In the genomic region with DNA sequence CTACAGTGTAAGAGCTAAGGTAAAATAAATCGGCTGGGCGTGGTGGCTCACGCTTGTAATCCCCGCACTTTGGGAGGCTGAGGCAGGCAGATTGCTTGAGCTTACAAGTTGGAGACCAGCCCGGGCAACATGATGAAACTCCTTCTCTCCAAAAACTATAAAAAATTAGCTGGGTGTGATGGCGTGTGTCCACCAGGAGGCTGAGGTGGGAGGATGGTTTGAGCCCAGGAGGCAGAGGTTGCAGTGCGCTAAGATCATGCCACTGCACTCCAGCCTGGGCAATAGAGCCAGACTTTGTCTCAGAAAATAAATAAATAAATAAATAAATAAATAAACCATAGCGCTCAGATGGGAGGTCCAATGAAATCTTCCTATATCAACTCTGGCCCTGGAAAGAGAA, we compare ENCODE assay signal across 36 cellular contexts. TPM values are rescaled to one million over a fixed set of nuclear protein-coding genes. Genes with fewer than 3 reads are reported as not detected.
A peak's percentile ranks its signal among the peaks of the same experiment; 100 is the strongest.
DNase-seq lines count a peak whose midpoint lies in the region; ATAC-seq and TF ChIP-seq lines count a peak whose summit lies in the region.
"Had no signal": no experiment of that assay in that cellular context is flagged by ENCODE, and none has a peak within 500 bp of the region (broad histone marks: within the 10 kb centered on the region; RNA-seq: fewer than 3 reads in every experiment).

No MANE protein-coding gene starts in this region.

- no peaks in the 10 kb centered on the region for H3K36me3 ChIP-seq in ACC112 (ENCODE audit: insufficient read depth, low read length)
- no peaks in the 10 kb centered on the region for H3K36me3 ChIP-seq in GM23248 (ENCODE audit: low read depth)
- H3K36me3 ChIP-seq in mucosa of descending colon (ENCODE audit: low read depth): no peaks in the 10 kb centered on the region
- no peaks in the 10 kb centered on the region for H3K36me3 ChIP-seq in MM.1S (replicated peaks; ENCODE audit: insufficient read depth, low read length)
- H3K36me3 ChIP-seq: ascending aorta, SJCRH30, tibial nerve had no signal

- H4K20me1 ChIP-seq in GM23248 (ENCODE audit: insufficient read depth) (no peaks in the 10 kb centered on the region), MM.1S (ENCODE audit: insufficient read depth, low read length) (no peaks in the 10 kb centered on the region)

- TF ChIP-seq CTCF in mucosa of descending colon (IDR thresholded peaks at IDR 0.05) (no peak), MM.1S (IDR thresholded peaks at IDR 0.05; ENCODE audit: low read length) (no peak)

- H3K27me3 ChIP-seq in ACC112 (ENCODE audit: insufficient read depth, low read length): no peaks in the 10 kb centered on the region
- H3K27me3 ChIP-seq in GM23248 (replicated peaks; ENCODE audit: insufficient read depth): no peaks in the 10 kb centered on the region; the same call in 1 of the 2 replicates
- H3K27me3 ChIP-seq in MM.1S (replicated peaks; ENCODE audit: insufficient read depth, low read length): no peaks in the 10 kb centered on the region
- H3K27me3 ChIP-seq: SJCRH30, tibial nerve had no signal

- no peak overlapping the region for H3K4me3 ChIP-seq in ACC112 (ENCODE audit: low read depth, low read length)
- no peak overlapping the region for H3K4me3 ChIP-seq in GM23248
- H3K4me3 ChIP-seq in mucosa of descending colon: no peak overlapping the region
- no peak overlapping the region for H3K4me3 ChIP-seq in MM.1S (ENCODE audit: low read length)
- H3K4me3 ChIP-seq: GM23338, SJCRH30, skin epidermis had no signal

- WGBS in GM23248 (ENCODE audit: low coverage in 1 of 2, low lambda C conversion rate in 2 of 2, missing lambda C conversion rate in 2 of 2), 2 experiments: 71% methylated on average over 8 of the region's 8 CpGs

- H3K9ac ChIP-seq in GM23248 (no peak overlapping the region), MM.1S (ENCODE audit: low read length) (no peak overlapping the region)

- peak overlapping the region; percentile 48 for H2AFZ ChIP-seq in ACC112 (ENCODE audit: low read length, unreplicated experiment)
- H2AFZ ChIP-seq in GM23248: no peak overlapping the region
- no peak overlapping the region for H2AFZ ChIP-seq in MM.1S (ENCODE audit: low read length)
- H2AFZ ChIP-seq: GM23338 had no signal

- H3K4me1 ChIP-seq in ACC112 (ENCODE audit: control insufficient read depth, insufficient read depth, low read length, unreplicated experiment) (no peaks in the 10 kb centered on the region), GM23248 (ENCODE audit: insufficient read depth) (no peaks in the 10 kb centered on the region), mucosa of descending colon (ENCODE audit: low read depth) (no peaks in the 10 kb centered on the region), MM.1S (ENCODE audit: low read length) (peaks cover 3% of the 10 kb centered on the region; the same call in 1 of the 2 replicates)
- H3K4me1 ChIP-seq: ascending aorta, SJCRH30 had no signal

- H3K79me2 ChIP-seq in ACC112 (ENCODE audit: control insufficient read depth, insufficient read depth, low read length, unreplicated experiment) (no peaks in the 10 kb centered on the region), GM23248 (ENCODE audit: insufficient read depth) (no peaks in the 10 kb centered on the region), MM.1S (ENCODE audit: low read length) (no peaks in the 10 kb centered on the region)

- H3K9me3 ChIP-seq in GM23248 (ENCODE audit: low read depth) (no peaks in the 10 kb centered on the region), mucosa of descending colon (no peaks in the 10 kb centered on the region), MM.1S (replicated peaks; ENCODE audit: insufficient read depth, low read length) (no peaks in the 10 kb centered on the region)
- H3K9me3 ChIP-seq: ascending aorta, SJCRH30, tibial nerve had no signal

- H3K27ac ChIP-seq in ACC112 (ENCODE audit: low read depth, low read length) (no peak overlapping the region), GM23248 (no peak overlapping the region), MM.1S (ENCODE audit: low read length) (no peak overlapping the region)
- H3K27ac ChIP-seq: ascending aorta, C4-2B, SJCRH30, skin epidermis, tibial nerve had no signal

- no peaks in the 10 kb centered on the region for H3F3A ChIP-seq in GM23248 (ENCODE audit: insufficient read depth)
- H3F3A ChIP-seq in MM.1S (ENCODE audit: insufficient read depth, low read length): no peaks in the 10 kb centered on the region

- in situ Hi-C loops in GM23248 (cut with MboI): no loop called here

- H3K4me2 ChIP-seq in GM23248 (ENCODE audit: unreplicated experiment) (no peak overlapping the region), MM.1S (ENCODE audit: low read depth, low read length) (no peak overlapping the region)
- H3K4me2 ChIP-seq: GM23338 had no signal

- intact Hi-C loops in mucosa of descending colon (cut with DNase I, micrococcal nuclease): loop anchor here in 1 of 2 donors (10.0 kb wide), 1 partner anchor 107 kb away; no protein-coding TSS in a partner anchor

- DNase-seq in GM23248 (peak; percentile 33), islet precursor cell (peak; percentile 30), DMS 273 (lab: John Stamatoyannopoulos, UW; ENCODE audit: unreplicated experiment) (no peak), mucosa of descending colon (no peak), MM.1S (no peak), cerebellar nuclear complex (lab: John Stamatoyannopoulos, UW) (no peak)
- DNase-seq in activated CD8-positive, alpha-beta memory T cell treated with anti-CD3 and anti-CD28 coated beads, Interleukin-2, amount 50 U/mL, for 48 hours: peak; percentile 17
- DNase-seq: activated CD4-positive, alpha-beta T cell treated with anti-CD3 and anti-CD28 coated beads, Interleukin-2, amount 50 U/mL, for 48 hours; activated gamma-delta T cell; activated naive CD8-positive, alpha-beta T cell treated with anti-CD3 and anti-CD28 coated beads, Interleukin-2, amount 10 ng/mL, durations not matched to agents 7 days and 5 days; activated T-cell treated with anti-CD3 and anti-CD28 coated beads, Interleukin-2, amount 50 U/mL, for 1 hour; caudate nucleus; dermis blood vessel endothelial cell; IMR-90; naive thymus-derived CD8-positive, alpha-beta T cell; NCI-H1105; NCI-H187 treated with DMSO at 0.1 percent for 48 hours; NCI-H2171 treated with DMSO at 0.1 percent for 48 hours; NCI-H526 treated with DMSO at 0.1 percent for 48 hours; occipital lobe; SJCRH30; stimulated activated CD8-positive, alpha-beta memory T cell treated with anti-CD3 and anti-CD28 coated beads, Interleukin-4, amount 100 ng/mL, for 48 hours; stimulated activated naive CD8-positive, alpha-beta T cell treated with anti-CD3 and anti-CD28 coated beads, Interleukin-15, amount 100 ng/mL, for 72 hours; T-helper 1 cell had no signal

- ATAC-seq in mucosa of descending colon: no peak
- ATAC-seq: activated CD4-positive, CD25-positive, alpha-beta regulatory T cell treated with anti-CD3 and anti-CD28 coated beads, Interleukin-2, amount 50 U/mL, for 24 hours; GM23338; naive thymus-derived CD8-positive, alpha-beta T cell; stimulated activated naive CD8-positive, alpha-beta T cell treated with anti-CD3 and anti-CD28 coated beads, Interleukin-15, amount 100 ng/mL, for 72 hours had no signal

- no peaks in the 10 kb centered on the region for H3K9me2 ChIP-seq in GM23248 (ENCODE audit: insufficient read depth)
- no peaks in the 10 kb centered on the region for H3K9me2 ChIP-seq in MM.1S (replicated peaks; ENCODE audit: insufficient read depth, low read length)

RNA-seq across cellular contexts. Expression of a gene that starts 16.7 kb away (rescaled TPM):
- 0.63 TPM in 1 of 2 replicates, not detected in the other for total RNA-seq in GM23248 (2014; rRNA removed; shearing (Covaris generic))
- not detected in 2 replicates for polyA plus RNA-seq in GM23248 (2016; fragmentation: Nextera tagmentation; extraction: Ambion mirVana)
- total RNA-seq in mucosa of descending colon: 1 to 10 TPM in 2 of 3 donors, under 1 TPM in 1; 0.78 to 1.5 (median 1.5) TPM
- total RNA-seq: activated naive CD8-positive, alpha-beta T cell treated with anti-CD3 and anti-CD28 coated beads, Interleukin-2, amount 10 ng/mL, durations not matched to agents 7 days and 5 days; IMR-90; naive thymus-derived CD8-positive, alpha-beta T cell; RPMI7951 had no signal
- polyA plus RNA-seq: IMR-90; naive thymus-derived CD8-positive, alpha-beta T cell had no signal

RNA-seq across cellular contexts. Expression of a gene that starts 26.6 kb away (rescaled TPM):
- not detected in 2 replicates for total RNA-seq in GM23248 (2014; rRNA removed; shearing (Covaris generic))
- polyA plus RNA-seq in GM23248 (2016; fragmentation: Nextera tagmentation; extraction: Ambion mirVana): not detected in 2 replicates
- not detected for total RNA-seq in mucosa of descending colon
- total RNA-seq: activated naive CD8-positive, alpha-beta T cell treated with anti-CD3 and anti-CD28 coated beads, Interleukin-2, amount 10 ng/mL, durations not matched to agents 7 days and 5 days; ascending aorta; Daoy; dermis blood vessel endothelial cell; glomerular endothelial cell; GM23338; IMR-90; liver; mesothelial cell of epicardium; naive thymus-derived CD8-positive, alpha-beta T cell; occipital lobe; RPMI7951; tibial nerve had no signal
- polyA plus RNA-seq: GM23338; IMR-90; liver; naive thymus-derived CD8-positive, alpha-beta T cell had no signal

RNA-seq across cellular contexts. Expression of a gene that starts 27.5 kb away (rescaled TPM):
- 8.2 and 25.0 TPM in 2 replicates for total RNA-seq in GM23248 (2014; rRNA removed; shearing (Covaris generic))
- 61.2 and 65.8 TPM in 2 replicates for polyA plus RNA-seq in GM23248 (2016; fragmentation: Nextera tagmentation; extraction: Ambion mirVana)
- 10 to 100 TPM; 14.8 to 21.4 (median 17.9) TPM for total RNA-seq in mucosa of descending colon

RNA-seq across cellular contexts. Expression of a gene that starts 29.5 kb away (rescaled TPM):
- not detected in 2 replicates for total RNA-seq in GM23248 (2014; rRNA removed; shearing (Covaris generic))
- 0.81 and 0.85 TPM in 2 replicates for polyA plus RNA-seq in GM23248 (2016; fragmentation: Nextera tagmentation; extraction: Ambion mirVana)
- not detected for total RNA-seq in mucosa of descending colon
- total RNA-seq: activated naive CD8-positive, alpha-beta T cell treated with anti-CD3 and anti-CD28 coated beads, Interleukin-2, amount 10 ng/mL, durations not matched to agents 7 days and 5 days; ascending aorta; Daoy; dermis blood vessel endothelial cell; glomerular endothelial cell; GM23338; IMR-90; liver; mesothelial cell of epicardium; naive thymus-derived CD8-positive, alpha-beta T cell; occipital lobe; RPMI7951; SJCRH30; tibial nerve had no signal
- polyA plus RNA-seq: IMR-90 had no signal

RNA-seq across cellular contexts. Expression of a gene that starts 30.5 kb away (rescaled TPM):
- total RNA-seq in GM23248 (2014; rRNA removed; shearing (Covaris generic)): 6.6 and 6.8 TPM in 2 replicates
- polyA plus RNA-seq in GM23248 (2016; fragmentation: Nextera tagmentation; extraction: Ambion mirVana): 2.9 and 3.5 TPM in 2 replicates
- total RNA-seq in mucosa of descending colon: 10 to 100 TPM; 12.9 to 17.0 (median 15.0) TPM

Comparison
In these comparisons a context has a peak if more than half of its experiments do, and no peak if none do; other contexts are left out.
1. DNase-seq: peak in GM23248 (single experiment), activated CD8-positive, alpha-beta memory T cell treated with anti-CD3 and anti-CD28 coated beads, Interleukin-2, amount 50 U/mL, for 48 hours (single experiment) and islet precursor cell (single experiment); none in DMS 273 (single experiment), mucosa of descending colon (0 of 3), MM.1S (single experiment) and cerebellar nuclear complex (0 of 2).